Comparison of ENCODE assay signal across 8 cellular contexts in the genomic region with DNA sequence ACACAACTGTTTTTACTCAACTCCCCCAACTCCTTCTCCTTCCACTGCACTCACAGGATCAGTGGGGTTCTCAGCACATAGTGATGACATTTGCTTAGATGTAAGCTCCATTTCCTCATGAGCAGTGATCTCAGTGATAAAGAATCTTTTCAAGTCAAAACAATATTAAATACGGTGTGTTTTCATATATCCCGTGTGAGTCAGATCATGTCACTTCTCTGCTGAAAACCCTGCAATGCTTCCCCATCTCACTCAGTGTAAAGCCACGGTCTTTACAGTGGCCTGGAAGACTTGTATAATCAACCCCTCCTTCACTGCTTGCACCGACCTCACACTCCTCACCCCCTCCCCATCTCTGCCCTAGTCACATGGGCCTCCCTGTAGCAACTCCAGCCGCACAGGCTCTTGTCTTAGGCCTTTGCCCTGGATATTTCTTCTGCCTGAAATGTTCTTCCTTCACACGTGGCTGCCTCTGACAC.
DNase-seq lines count a peak whose midpoint lies in the region; FAIRE-seq and TF ChIP-seq lines count a peak whose summit lies in the region.

No MANE protein-coding gene starts in this region.

- H3K79me1 ChIP-seq in H1 (ENCODE audit: low read depth, low read length) = no peaks in the 10 kb centered on the region

- H3K4me1 ChIP-seq in H1 (replicated peaks in 1 of 4; ENCODE audit: control insufficient read depth in 3 of 4, insufficient read depth in 4 of 4, low read length in 3 of 4) = no peaks in the 10 kb centered on the region
- peaks cover 8% of the 10 kb centered on the region for H3K4me1 ChIP-seq in mucosa of stomach (ENCODE audit: control insufficient read depth, insufficient read depth, low read length)

- no peak overlapping the region for H4K8ac ChIP-seq in H1 (ENCODE audit: extremely low read depth, insufficient read depth, low read length)

- no peak for TF ChIP-seq POLR2A in H1 (IDR thresholded peaks at IDR 0.05; ENCODE audit: control extremely low read depth in 1 of 2, low read depth in 2 of 2, low read length in 2 of 2)

- H2BK120ac ChIP-seq in H1 (replicated peaks; ENCODE audit: low read depth, low read length) = no peak overlapping the region

- peak overlapping the region; percentile 48 for H4K5ac ChIP-seq in H1 (ENCODE audit: insufficient read length, low read depth, low read length)

- 69% methylated on average over 6 of the region's 6 CpGs; no CpG with 5 or more reads in 1 of the 2 experiments for WGBS in H1 (ENCODE audit: extremely low coverage in 1 of 2, insufficient coverage in 1 of 2, insufficient read length in 1 of 2, insufficient replicate concordance in 2 of 2, low coverage in 1 of 2, low lambda C conversion rate in 2 of 2, missing lambda C conversion rate in 1 of 2), 2 experiments

- no peak overlapping the region for H2BK5ac ChIP-seq in H1 (ENCODE audit: low read depth, low read length)

- no peak overlapping the region for H2BK15ac ChIP-seq in H1 (ENCODE audit: low read length)

- TF ChIP-seq EP300 in H1 (IDR thresholded peaks at IDR 0.05; ENCODE audit: borderline replicate concordance in 1 of 2, low read depth in 2 of 2, low read length in 2 of 2) = no peak

- H2BK12ac ChIP-seq in H1 (ENCODE audit: low read depth, low read length) = no peak overlapping the region

- H3K14ac ChIP-seq in H1 (ENCODE audit: insufficient read length) = no peak overlapping the region

- H3K79me2 ChIP-seq in H1 (ENCODE audit: control insufficient read depth in 1 of 2, insufficient read depth in 2 of 2, low read length in 2 of 2) = no peaks in the 10 kb centered on the region

- no peak overlapping the region for H3K56ac ChIP-seq in H1 (replicated peaks; ENCODE audit: insufficient read length, low read depth, low read length)

- no peak overlapping the region for H4K91ac ChIP-seq in H1 (replicated peaks; ENCODE audit: insufficient read length, low read length)

- no peak for TF ChIP-seq RAD21 in H1 (IDR thresholded peaks at IDR 0.05 in 1 of 2, conservative IDR thresholded peaks at IDR 0.05 in 1 of 2; ENCODE audit: low read depth in 2 of 2, low read length in 2 of 2)

- TF ChIP-seq CTCF in AG09309 (IDR thresholded peaks at IDR 0.05; ENCODE audit: control insufficient read depth, insufficient read depth, low read depth, low read length, missing control alignments) (no peak), H1 (IDR thresholded peaks at IDR 0.05; ENCODE audit: control extremely low read depth in 1 of 3, insufficient read depth in 1 of 3, low read depth in 1 of 3, low read length in 3 of 3) (no peak)

- H3K27me3 ChIP-seq in H1 (replicated peaks in 1 of 4; ENCODE audit: control insufficient read depth in 3 of 4, extremely low read depth in 1 of 4, insufficient read depth in 3 of 4, low read length in 3 of 4) (no peaks in the 10 kb centered on the region), mucosa of stomach (ENCODE audit: control insufficient read depth, insufficient read depth, low read length) (no peaks in the 10 kb centered on the region)

- H3K4me3 ChIP-seq in AG09309 (ENCODE audit: control insufficient read depth, low read depth, low read length) (no peak overlapping the region), H1 (ENCODE audit: extremely low read depth in 1 of 4, insufficient read depth in 2 of 4, low read depth in 3 of 4, low read length in 4 of 4) (no peak overlapping the region), mucosa of stomach (ENCODE audit: low read length) (no peak overlapping the region)

- CTCF ChIA-PET in H1 (lab: Charles Lee; ENCODE audit: partially characterized antibody) = interaction anchor here (0.9 to 6.6 kb wide), 27 partner anchors 9 to 541 kb away, joined by 3 to 38 read pairs (median 4); no protein-coding TSS in a partner anchor

- no peak overlapping the region for H2AK5ac ChIP-seq in H1 (ENCODE audit: low read depth, low read length)

- no peak overlapping the region for H3K18ac ChIP-seq in H1 (ENCODE audit: extremely low read depth, low read length)

- POLR2A ChIA-PET in H1 (lab: Charles Lee; ENCODE audit: partially characterized antibody) = no interaction called here

- H3K9ac ChIP-seq in H1 (replicated peaks in 1 of 4; ENCODE audit: extremely low read depth in 1 of 4, low read depth in 3 of 4, low read length in 3 of 4) = no peak overlapping the region
- peak overlapping the region; percentile 17 for H3K9ac ChIP-seq in mucosa of stomach (ENCODE audit: low read length)

- no peak overlapping the region for H3K4me2 ChIP-seq in H1 (ENCODE audit: insufficient read depth in 1 of 2, low read depth in 2 of 2, low read length in 2 of 2)

- no peaks in the 10 kb centered on the region for H3K23me2 ChIP-seq in H1 (ENCODE audit: low read depth, low read length)

- no peaks in the 10 kb centered on the region for H3K36me3 ChIP-seq in H1 (ENCODE audit: control insufficient read depth in 2 of 4, insufficient read depth in 4 of 4, low read length in 3 of 4)
- no peaks in the 10 kb centered on the region for H3K36me3 ChIP-seq in mucosa of stomach (ENCODE audit: control insufficient read depth, insufficient read depth, low read length)

- H2AFZ ChIP-seq in H1 (ENCODE audit: low read length) = peak overlapping the region; percentile 72

- H3K4ac ChIP-seq in H1 (replicated peaks; ENCODE audit: insufficient read length, low read depth, low read length) = peak overlapping the region; percentile 59

- DNase-seq in AG09309 (ENCODE audit: low read depth) = peak; percentile 67
- DNase-seq in NCI-H2227 (lab: John Stamatoyannopoulos, UW; ENCODE audit: unreplicated experiment) = peak; percentile 31
- DNase-seq in H1 (ENCODE audit: low read depth in 1 of 2, low spot score in 2 of 2) = no peak
- no peak for DNase-seq in NCI-H345 (lab: John Stamatoyannopoulos, UW)
- no peak for DNase-seq in middle frontal gyrus (ENCODE audit: extremely low spot score, low spot score)
- no peak for DNase-seq in activated gamma-delta T cell treated with Interleukin-2 at 50 U/mL for 16 hours
- DNase-seq in COLO668 (lab: John Stamatoyannopoulos, UW; ENCODE audit: unreplicated experiment) = no peak

- no peak overlapping the region for H3K23ac ChIP-seq in H1 (ENCODE audit: insufficient read length)

- no peak overlapping the region for H3K27ac ChIP-seq in H1 (ENCODE audit: low read depth, low read length)

- no peak overlapping the region for H2BK20ac ChIP-seq in H1 (ENCODE audit: low read length)

- H4K20me1 ChIP-seq in H1 (replicated peaks in 1 of 2; ENCODE audit: control insufficient read depth in 1 of 2, insufficient read depth in 2 of 2, low read length in 2 of 2) = no peaks in the 10 kb centered on the region

- no peaks in the 10 kb centered on the region for H3K9me3 ChIP-seq in H1 (ENCODE audit: insufficient read depth in 2 of 2, low read depth in 1 of 2, low read length in 1 of 2)
- H3K9me3 ChIP-seq in mucosa of stomach (ENCODE audit: control insufficient read depth, low read length) = no peaks in the 10 kb centered on the region

- FAIRE-seq in H1 (lab: Jason Lieb, UNC) = no peak

TF ChIP-seq in H1, 55 proteins besides CTCF, POLR2A, EP300 and RAD21:
- TF ChIP-seq JUND (IDR thresholded peaks at IDR 0.05; ENCODE audit: low read length) = no peak
- TF ChIP-seq, protein P1, sequence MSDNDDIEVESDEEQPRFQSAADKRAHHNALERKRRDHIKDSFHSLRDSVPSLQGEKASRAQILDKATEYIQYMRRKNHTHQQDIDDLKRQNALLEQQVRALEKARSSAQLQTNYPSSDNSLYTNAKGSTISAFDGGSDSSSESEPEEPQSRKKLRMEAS (IDR thresholded peaks at IDR 0.05) = 0 out of 2 replicates have a peak, but pooled peaks have one; percentile 23

Comparison
In these comparisons a context has a peak if more than half of its experiments do, and no peak if none do; other contexts are left out.
1. DNase-seq: peak in AG09309 (single experiment) and NCI-H2227 (single experiment); none in H1 (0 of 2), NCI-H345 (single experiment), middle frontal gyrus (single experiment), activated gamma-delta T cell treated with Interleukin-2 at 50 U/mL for 16 hours (single experiment) and COLO668 (single experiment).